ENCODE assay signal across 13 cellular contexts in genomic region chr10:88980836-88981235, GRCh38. TPM values are rescaled to one million over a fixed set of nuclear protein-coding genes. Genes with fewer than 3 reads are reported as not detected.
DNase-seq lines count a peak whose midpoint lies in the region; ATAC-seq and TF ChIP-seq lines count a peak whose summit lies in the region.
"Had no signal": no experiment of that assay in that cellular context is flagged by ENCODE, and none has a peak within 500 bp of the region (broad histone marks: within the 10 kb centered on the region; RNA-seq: fewer than 3 reads in every experiment).

No MANE protein-coding gene starts in this region.

- H3K27ac ChIP-seq in ascending aorta (peak overlapping the region; percentile 93 to 94), upper lobe of right lung (peak overlapping the region; percentile 33)
- H3K27ac ChIP-seq: cardiac muscle cell, parathyroid adenoma had no signal

- intact Hi-C loops in ascending aorta (cut with DNase I) (no loop called here), left ventricle myocardium superior (cut with micrococcal nuclease) (no loop called here), posterior vena cava (cut with DNase I) (no loop called here), upper lobe of right lung (cut with DNase I) (loop anchor here (5.0 kb wide), 1 partner anchor 39 kb away; no protein-coding TSS in a partner anchor)

- ATAC-seq in left ventricle myocardium superior (peak; percentile 15), upper lobe of right lung (peak; percentile 26), HG03457 (IDR thresholded peaks at IDR 0.05; ENCODE audit: unreplicated experiment) (no peak)
- ATAC-seq: T-helper 17 cell had no signal

- H3K4me1 ChIP-seq in ascending aorta (peaks cover 10 to 58% of the 10 kb centered on the region in 2 donors), upper lobe of right lung (peaks cover 25% of the 10 kb centered on the region)
- H3K4me1 ChIP-seq: parathyroid adenoma had no signal

- H3K4me3 ChIP-seq in ascending aorta (peak overlapping the region; percentile 9 to 50), upper lobe of right lung (no peak overlapping the region)
- H3K4me3 ChIP-seq: cardiac muscle cell had no signal

- no peaks in the 10 kb centered on the region for H3K9me3 ChIP-seq in ascending aorta
- no peaks in the 10 kb centered on the region for H3K9me3 ChIP-seq in upper lobe of right lung

- TF ChIP-seq CTCF in ascending aorta (IDR thresholded peaks at IDR 0.05) (no peak), upper lobe of right lung (IDR thresholded peaks at IDR 0.05) (no peak)

- H3K36me3 ChIP-seq in ascending aorta (no peaks in the 10 kb centered on the region), upper lobe of right lung (no peaks in the 10 kb centered on the region)
- H3K36me3 ChIP-seq: cardiac muscle cell had no signal

- H3K27me3 ChIP-seq in ascending aorta = no peaks in the 10 kb centered on the region
- no peaks in the 10 kb centered on the region for H3K27me3 ChIP-seq in upper lobe of right lung
- H3K27me3 ChIP-seq: cardiac muscle cell had no signal

- DNase-seq in ascending aorta (ENCODE audit: low spot score in 2 of 2) (no peak), left ventricle myocardium superior (no peak), posterior vena cava (ENCODE audit: low spot score) (peak; percentile 70), upper lobe of right lung (no peak), NCI-H1417 treated with DMSO at 0.1 percent for 48 hours (lab: John Stamatoyannopoulos, UW) (no peak), SW480 (ENCODE audit: low spot score) (no peak)
- DNase-seq: activated CD4-positive, CD25-positive, alpha-beta regulatory T cell treated with anti-CD3 and anti-CD28 coated beads, Interleukin-2, amount 50 U/mL, for 72 hours; NCI-H1930; NCI-H524 treated with DMSO at 0.1 percent for 48 hours; T-helper 17 cell had no signal

RNA-seq across cellular contexts. Expression of gene FAS, which starts 9.8 kb away (rescaled TPM):
- total RNA-seq in ascending aorta (10.5 TPM), left ventricle myocardium superior (4.0 TPM), posterior vena cava (10 to 100 TPM; 30.7 to 40.7 TPM), upper lobe of right lung (41.2 TPM)

RNA-seq across cellular contexts. Expression of gene ACTA2, which starts 28.3 kb away (rescaled TPM):
- total RNA-seq in ascending aorta = 5,316 TPM
- 53.5 TPM for total RNA-seq in left ventricle myocardium superior
- total RNA-seq in posterior vena cava = 1,000 to 10,000 TPM; 4,350 to 6,560 TPM
- 478 TPM for total RNA-seq in upper lobe of right lung
